15 cellular contexts compared by ENCODE assay signal in the genomic region with DNA sequence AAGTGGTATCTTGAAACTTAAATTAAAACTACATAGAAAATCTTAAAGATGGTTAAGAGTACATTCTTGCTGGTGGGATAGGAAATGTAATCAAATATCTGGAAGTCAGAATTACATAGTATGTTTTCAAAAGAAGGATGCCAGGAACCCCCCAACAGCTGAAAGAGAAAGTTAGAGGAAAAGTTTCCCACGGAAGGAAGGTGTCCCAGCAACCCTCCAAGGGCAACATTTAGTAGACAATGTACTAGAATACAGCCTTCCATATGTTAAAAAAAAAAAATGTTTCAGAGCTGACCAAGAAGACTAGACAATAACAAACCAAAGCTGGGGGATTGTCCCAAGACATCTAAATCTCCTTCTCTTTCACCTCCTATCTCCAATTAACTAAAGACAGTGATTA. TPM values are rescaled to one million over a fixed set of nuclear protein-coding genes. Genes with fewer than 3 reads are reported as not detected.
DNase-seq lines count a peak whose midpoint lies in the region; TF ChIP-seq lines count a peak whose summit lies in the region.
"Had no signal": no experiment of that assay in that cellular context is flagged by ENCODE, and none has a peak within 500 bp of the region (broad histone marks: within the 10 kb centered on the region; RNA-seq: fewer than 3 reads in every experiment).

No MANE protein-coding gene starts in this region.

- H3K79me2 ChIP-seq in neural cell (replicated peaks; ENCODE audit: insufficient read depth, low read length): peaks cover 34% of the 10 kb centered on the region

- H2AFZ ChIP-seq in neural cell (ENCODE audit: low read depth, low read length): no peak overlapping the region

- peak overlapping the region; percentile 84 to 97 (median 92) for H3K4me2 ChIP-seq in BLaER1 treated with 17β-estradiol and CSF1 and Interleukin-3, amounts not matched to agents 10 nM and 100 nM
- H3K4me2 ChIP-seq in neural cell (ENCODE audit: low read length): no peak overlapping the region

- no peaks in the 10 kb centered on the region for H3K9me3 ChIP-seq in BLaER1 treated with 17β-estradiol and CSF1 and Interleukin-3, amounts not matched to agents 10 nM and 100 nM (replicated peaks in 1 of 11)
- no peaks in the 10 kb centered on the region for H3K9me3 ChIP-seq in HEK293 (ENCODE audit: control insufficient read depth, insufficient read depth, low read depth, low read length)
- H3K9me3 ChIP-seq in neural cell (ENCODE audit: low read length): no peaks in the 10 kb centered on the region
- H3K9me3 ChIP-seq in testis: no peaks in the 10 kb centered on the region
- H3K9me3 ChIP-seq: SJSA1 had no signal

- H4K20me1 ChIP-seq in BLaER1 treated with 17β-estradiol and CSF1 and Interleukin-3, amounts not matched to agents 10 nM and 100 nM: peaks cover 0 to 58% (median 28%) of the 10 kb centered on the region in 11 experiments; a peak in 12 of 22 replicates
- no peaks in the 10 kb centered on the region for H4K20me1 ChIP-seq in neural cell (ENCODE audit: insufficient read depth)

- CTCF ChIA-PET in HEK293 (lab: Yijun Ruan, JAX): no interaction called here

- DNase-seq in astrocyte of the cerebellum (ENCODE audit: low read depth) (no peak), T1000 (lab: John Stamatoyannopoulos, UW) (no peak), H7 (no peak), testis (no peak), hypothalamus (lab: John Stamatoyannopoulos, UW) (no peak)
- DNase-seq: Calu3; effector memory CD8-positive, alpha-beta T cell; kidney; naive B cell; NCI-H2171 had no signal

- H3K9me2 ChIP-seq in neural cell (ENCODE audit: insufficient read depth, low read length): no peaks in the 10 kb centered on the region

- H3K27ac ChIP-seq in BLaER1 treated with 17β-estradiol and CSF1 and Interleukin-3, amounts not matched to agents 10 nM and 100 nM: no peak overlapping the region
- H3K27ac ChIP-seq in HEK293 (ENCODE audit: extremely low read depth, low read depth, low read length) (no peak overlapping the region), neural cell (ENCODE audit: low read length) (no peak overlapping the region), testis (no peak overlapping the region)
- H3K27ac ChIP-seq: SJSA1, VCaP had no signal

- TF ChIP-seq POLR2A in testis (IDR thresholded peaks at IDR 0.05): no peak

- no peak overlapping the region for H3K9ac ChIP-seq in BLaER1 treated with 17β-estradiol and CSF1 and Interleukin-3, amounts not matched to agents 10 nM and 100 nM
- H3K9ac ChIP-seq in neural cell (ENCODE audit: low read length): no peak overlapping the region

- TF ChIP-seq EP300 in neural cell (conservative IDR thresholded peaks at IDR 0.05; ENCODE audit: poor library complexity, severe bottlenecking): no peak

- H3K4me3 ChIP-seq in BLaER1 treated with 17β-estradiol and CSF1 and Interleukin-3, amounts not matched to agents 10 nM and 100 nM: peak overlapping the region in 2 of 10 experiments; percentile 75 to 87; a peak in 2 of 20 replicates
- H3K4me3 ChIP-seq in HEK293 (ENCODE audit: low read depth, low read length): no peak overlapping the region
- H3K4me3 ChIP-seq in astrocyte of the cerebellum (ENCODE audit: low read depth, low read length): peak overlapping the region; percentile 93
- H3K4me3 ChIP-seq in neural cell (ENCODE audit: low read length): peak overlapping the region; percentile 73
- H3K4me3 ChIP-seq in H7 (ENCODE audit: insufficient read depth, low read depth, low read length): no peak overlapping the region
- no peak overlapping the region for H3K4me3 ChIP-seq in testis
- H3K4me3 ChIP-seq: SJSA1 had no signal

- intact Hi-C loops in testis (cut with DNase I; ENCODE audit: low total_unique reads): no loop called here

- POLR2A ChIA-PET in HEK293 (lab: Yijun Ruan, JAX): interaction anchor here (0.6 to 0.7 kb wide), 2 partner anchors 9 to 21 kb away, joined by 3 to 5 read pairs; no protein-coding TSS in a partner anchor

- no peaks in the 10 kb centered on the region for H3K27me3 ChIP-seq in BLaER1 treated with 17β-estradiol and CSF1 and Interleukin-3, amounts not matched to agents 10 nM and 100 nM
- no peaks in the 10 kb centered on the region for H3K27me3 ChIP-seq in neural cell (ENCODE audit: insufficient read depth, low read depth, low read length)
- no peaks in the 10 kb centered on the region for H3K27me3 ChIP-seq in H7 (ENCODE audit: control insufficient read depth, insufficient read depth, low read length)
- no peaks in the 10 kb centered on the region for H3K27me3 ChIP-seq in testis
- H3K27me3 ChIP-seq: SJSA1 had no signal

- in situ Hi-C loops in astrocyte of the cerebellum (cut with HindIII; ENCODE audit: low sequenced_read_pairs): no loop called here

- no peaks in the 10 kb centered on the region for H3F3A ChIP-seq in neural cell (ENCODE audit: insufficient read depth, low read length, poor library complexity, severe bottlenecking)

- H3K36me3 ChIP-seq in BLaER1 treated with 17β-estradiol and CSF1 and Interleukin-3, amounts not matched to agents 10 nM and 100 nM: peaks cover 50 to 62% (median 56%) of the 10 kb centered on the region in 11 experiments
- peaks cover 0 to 50% of the 10 kb centered on the region in 2 experiments; a peak in 2 of 3 replicates for H3K36me3 ChIP-seq in HEK293 (ENCODE audit: control insufficient read depth in 2 of 2, insufficient read depth in 1 of 2, low read length in 2 of 2)
- H3K36me3 ChIP-seq in neural cell (ENCODE audit: insufficient read depth, low read length): no peaks in the 10 kb centered on the region
- peaks cover 3% of the 10 kb centered on the region for H3K36me3 ChIP-seq in H7 (replicated peaks; ENCODE audit: control insufficient read depth, insufficient read depth, low read length)
- H3K36me3 ChIP-seq in testis (ENCODE audit: low read depth, missing control alignments): no peaks in the 10 kb centered on the region

- peaks cover 53 to 69% (median 60%) of the 10 kb centered on the region in 10 experiments for H3K4me1 ChIP-seq in BLaER1 treated with 17β-estradiol and CSF1 and Interleukin-3, amounts not matched to agents 10 nM and 100 nM
- H3K4me1 ChIP-seq in HEK293 (ENCODE audit: control insufficient read depth, insufficient read depth, low read length) (0 out of 2 replicates have a peak, but pooled peaks cover 2% of the 10 kb centered on the region), testis (peaks cover 19% of the 10 kb centered on the region)

- 5 to 17% methylated on average over 1 of the region's 1 CpG for WGBS in testis, 2 donors

- TF ChIP-seq CTCF in HEK293 (tag by site-specific recombination; IDR thresholded peaks at IDR 0.05) (no peak), astrocyte of the cerebellum (IDR thresholded peaks at IDR 0.05; ENCODE audit: low read depth, low read length, missing control alignments) (no peak), neural cell (IDR thresholded peaks at IDR 0.05; ENCODE audit: poor library complexity, severe bottlenecking) (no peak), testis (IDR thresholded peaks at IDR 0.05) (no peak)

- no peak for TF ChIP-seq RAD21 in neural cell (conservative IDR thresholded peaks at IDR 0.05)

TF ChIP-seq in HEK293, 187 proteins besides CTCF, POLR2A, EP300 and RAD21:
- TF ChIP-seq PRDM1 (tag by site-specific recombination; IDR thresholded peaks at IDR 0.05): 0 out of 2 replicates have a peak, but pooled peaks have one; percentile 20
- TF ChIP-seq KLF8 (tag by site-specific recombination; IDR thresholded peaks at IDR 0.05): no peak

TF ChIP-seq in neural cell, 6 proteins besides CTCF, POLR2A, EP300 and RAD21 (continues in another document):
- TF ChIP-seq POLR2AphosphoS5 (IDR thresholded peaks at IDR 0.05) (no peak), TAF1 (IDR thresholded peaks at IDR 0.05; ENCODE audit: low read depth) (no peak)

RNA-seq across cellular contexts. Expression of gene DEDD, which starts 2.2 kb away (rescaled TPM):
- polyA plus RNA-seq in neural cell (29.6 and 42.6 TPM in 2 replicates), testis (ENCODE audit: insufficient read depth, low read depth, low replicate concordance) (92.7 TPM)
- 28.7 and 30.7 TPM in 2 replicates for polyA minus RNA-seq in neural cell
- total RNA-seq in H7 (2014; rRNA removed; shearing (Covaris generic)): 52.8 and 63.6 TPM in 2 replicates
- 10 to 100 TPM; 53.8 to 54.0 TPM for total RNA-seq in testis

RNA-seq across cellular contexts. Expression of gene NIT1, which starts 12.4 kb away (rescaled TPM):
- polyA plus RNA-seq in neural cell (66.1 and 83.5 TPM in 2 replicates), testis (ENCODE audit: insufficient read depth, low read depth, low replicate concordance) (51.1 TPM)
- 31.2 and 34.3 TPM in 2 replicates for polyA minus RNA-seq in neural cell
- 75.9 and 81.5 TPM in 2 replicates for total RNA-seq in H7 (2014; rRNA removed; shearing (Covaris generic))
- total RNA-seq in testis: 10 to 100 TPM; 44.8 to 51.1 TPM

RNA-seq across cellular contexts. Expression of gene PFDN2, which starts 12.4 kb away (rescaled TPM):
- 161 and 193 TPM in 2 replicates for polyA plus RNA-seq in neural cell
- polyA minus RNA-seq in neural cell: 59.0 and 62.6 TPM in 2 replicates
- 46.8 and 60.6 TPM in 2 replicates for total RNA-seq in H7 (2014; rRNA removed; shearing (Covaris generic))
- total RNA-seq in testis: 10 to 100 TPM; 76.8 to 88.6 TPM
- 96.3 TPM for polyA plus RNA-seq in testis (ENCODE audit: insufficient read depth, low read depth, low replicate concordance)

RNA-seq across cellular contexts. Expression of gene UFC1, which starts 23.5 kb away (rescaled TPM):
- polyA plus RNA-seq in neural cell: 87.4 and 104 TPM in 2 replicates
- polyA minus RNA-seq in neural cell: 46.4 and 47.7 TPM in 2 replicates
- 81.9 and 86.1 TPM in 2 replicates for total RNA-seq in H7 (2014; rRNA removed; shearing (Covaris generic))
- 10 to 100 TPM; 36.9 to 68.3 TPM for total RNA-seq in testis
- 129 TPM for polyA plus RNA-seq in testis (ENCODE audit: insufficient read depth, low read depth, low replicate concordance)

RNA-seq across cellular contexts. Expression of gene USP21, which starts 29.0 kb away (rescaled TPM):
- polyA plus RNA-seq in neural cell (18.3 and 20.2 TPM in 2 replicates), testis (ENCODE audit: insufficient read depth, low read depth, low replicate concordance) (45.6 TPM)
- 19.2 and 19.7 TPM in 2 replicates for polyA minus RNA-seq in neural cell
- 10.7 and 12.0 TPM in 2 replicates for total RNA-seq in H7 (2014; rRNA removed; shearing (Covaris generic))
- 10 to 100 TPM; 49.5 to 51.2 TPM for total RNA-seq in testis

Comparison
In these comparisons a context has a peak if more than half of its experiments do, and no peak if none do; other contexts are left out.
1. H3K4me3 ChIP-seq: peak in astrocyte of the cerebellum (single experiment) and neural cell (single experiment); none in HEK293 (single experiment), H7 (single experiment) and testis (0 of 2).